1 cellular context compared by ENCODE assay signal in the genomic region with DNA sequence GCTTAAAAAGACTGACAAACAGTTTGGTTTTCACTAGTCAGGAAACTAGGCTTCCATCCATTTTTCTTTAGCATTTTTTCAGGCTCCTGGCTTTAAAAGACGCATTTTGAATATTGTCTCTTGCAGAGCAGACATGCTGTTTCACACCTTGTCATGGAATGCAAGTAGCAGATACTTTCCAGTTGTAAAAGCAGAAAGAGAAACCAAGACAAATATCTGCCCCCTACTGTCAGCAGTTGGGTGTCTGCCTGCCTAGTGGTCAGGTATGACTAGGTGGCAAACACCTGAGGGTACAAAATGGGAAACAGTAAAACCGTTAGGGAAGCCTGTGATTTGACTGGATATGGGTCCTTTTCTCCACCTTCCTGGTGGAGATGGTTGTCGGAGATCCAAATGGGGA.
TF ChIP-seq lines count a peak whose summit lies in the region.

No MANE protein-coding gene starts in this region.

TF ChIP-seq in GM23338, 12 proteins besides CTCF, POLR2A, EP300 and RAD21 (continued from another document):
- no peak for TF ChIP-seq ETS1 (IDR thresholded peaks at IDR 0.05)
- TF ChIP-seq STAT1 (IDR thresholded peaks at IDR 0.05; ENCODE audit: unreplicated experiment) = no peak
